Comparison of ENCODE assay signal across 22 cellular contexts in genomic region chr16:500699-501098, GRCh38. TPM values are rescaled to one million over a fixed set of nuclear protein-coding genes. Genes with fewer than 3 reads are reported as not detected.
A peak's percentile ranks its signal among the peaks of the same experiment; 100 is the strongest.
DNase-seq lines count a peak whose midpoint lies in the region; ATAC-seq, FAIRE-seq and TF ChIP-seq lines count a peak whose summit lies in the region.
"Had no signal": no experiment of that assay in that cellular context is flagged by ENCODE, and none has a peak within 500 bp of the region (broad histone marks: within the 10 kb centered on the region; RNA-seq: fewer than 3 reads in every experiment).

No MANE protein-coding gene starts in this region.

- H3K4me1 ChIP-seq in Karpas-422 (ENCODE audit: low read length) (no peaks in the 10 kb centered on the region), adrenal gland (replicated peaks in 1 of 2) (peaks cover 0 to 7% of the 10 kb centered on the region in 2 donors), heart left ventricle (peaks cover 0 to 24% (median 0%) of the 10 kb centered on the region in 12 donors), neuronal stem cell (ENCODE audit: control insufficient read depth in 2 of 2, insufficient read depth in 1 of 2, low read depth in 1 of 2, low read length in 2 of 2) (no peaks in the 10 kb centered on the region)
- H3K4me1 ChIP-seq: SJSA1 had no signal

- no peak overlapping the region for H2AK5ac ChIP-seq in neuronal stem cell (ENCODE audit: low read depth, low read length)

- H3K27me3 ChIP-seq in Karpas-422 (ENCODE audit: low read length) (no peaks in the 10 kb centered on the region), adrenal gland (no peaks in the 10 kb centered on the region), heart left ventricle (no peaks in the 10 kb centered on the region), neuronal stem cell (ENCODE audit: control insufficient read depth in 3 of 3, insufficient read depth in 3 of 3, low read depth in 1 of 3, low read length in 3 of 3) (no peaks in the 10 kb centered on the region)
- H3K27me3 ChIP-seq: BLaER1, MG63, SJSA1 had no signal

- H3K4me2 ChIP-seq in Karpas-422 (ENCODE audit: low read depth, low read length, poor library complexity, severe bottlenecking) (no peak overlapping the region), neuronal stem cell (ENCODE audit: insufficient read depth, low read length, poor library complexity, severe bottlenecking) (no peak overlapping the region)
- H3K4me2 ChIP-seq: BLaER1 had no signal

- H2AFZ ChIP-seq in Karpas-422 (ENCODE audit: low read length) (no peak overlapping the region), neuronal stem cell (ENCODE audit: low read length) (no peak overlapping the region)

- no peak overlapping the region for H3K14ac ChIP-seq in neuronal stem cell (ENCODE audit: low read length)

- 47 to 67% (median 61%) methylated on average over 11 of the region's 11 CpGs for WGBS in adrenal gland, 4 donors
- WGBS in heart left ventricle, 4 donors, result 46 to 60% (median 58%) methylated on average over 11 of the region's 11 CpGs
- WGBS in neuronal stem cell (ENCODE audit: extremely low coverage in 2 of 2, insufficient read length in 2 of 2, insufficient replicate concordance in 1 of 2), 2 donors, result no CpG with 5 or more reads among the region's 11 CpGs

- H3K4me3 ChIP-seq in Karpas-422 (ENCODE audit: low read length), result no peak overlapping the region
- no peak overlapping the region for H3K4me3 ChIP-seq in adrenal gland
- H3K4me3 ChIP-seq in heart left ventricle, result no peak overlapping the region
- no peak overlapping the region for H3K4me3 ChIP-seq in neuronal stem cell (ENCODE audit: low read length in 2 of 2)
- H3K4me3 ChIP-seq: BLaER1, MG63, SJSA1 had no signal

- no peak overlapping the region for H2BK15ac ChIP-seq in neuronal stem cell (ENCODE audit: low read length)

- H3K36me3 ChIP-seq in Karpas-422 (ENCODE audit: insufficient read depth, low read length), result no peaks in the 10 kb centered on the region
- H3K36me3 ChIP-seq in adrenal gland (replicated peaks in 1 of 2), result peaks cover 0 to 10% of the 10 kb centered on the region in 2 donors
- H3K36me3 ChIP-seq in heart left ventricle, result peaks cover 0 to 39% (median 16%) of the 10 kb centered on the region in 9 donors
- H3K36me3 ChIP-seq in neuronal stem cell (replicated peaks in 1 of 2; ENCODE audit: control insufficient read depth in 2 of 2, insufficient read depth in 2 of 2, low read length in 2 of 2), result peaks cover 20 to 68% of the 10 kb centered on the region in 2 donors
- H3K36me3 ChIP-seq: SJSA1 had no signal

- H3K9me2 ChIP-seq in Karpas-422 (replicated peaks; ENCODE audit: insufficient read depth, low read length), result no peaks in the 10 kb centered on the region

- H4K91ac ChIP-seq in neuronal stem cell (ENCODE audit: low read depth, low read length, poor library complexity), result no peak overlapping the region

- H2BK5ac ChIP-seq in neuronal stem cell (ENCODE audit: low read length), result no peak overlapping the region

- peaks cover 7% of the 10 kb centered on the region for H3K79me1 ChIP-seq in neuronal stem cell (ENCODE audit: low read depth, low read length)

- H3K9ac ChIP-seq in Karpas-422 (ENCODE audit: low read length) (no peak overlapping the region), neuronal stem cell (ENCODE audit: low read depth, low read length, poor library complexity) (no peak overlapping the region)
- H3K9ac ChIP-seq: BLaER1 had no signal

- no peak overlapping the region for H2BK12ac ChIP-seq in neuronal stem cell (ENCODE audit: low read length)

- intact Hi-C loops in adrenal gland (cut with DNase I), result no loop called here
- intact Hi-C loops in heart left ventricle (cut with DNase I), result no loop called here

- no peak overlapping the region for H3K18ac ChIP-seq in neuronal stem cell (ENCODE audit: low read length)

- FAIRE-seq in frontal cortex (lab: Jason Lieb, UNC) (no peak), urothelium cell line (lab: Jason Lieb, UNC) (no peak)

- DNase-seq in Karpas-422 (peak; percentile 38), adrenal gland (peak in 5 of 7 donors; percentile 39 to 73 (median 59)), heart left ventricle (peak in 2 of 5 donors; percentile 64 to 81), neuronal stem cell (ENCODE audit: low spot score) (no peak), NCI-H2029 treated with DMSO at 0.1 percent for 48 hours (lab: John Stamatoyannopoulos, UW) (no peak), frontal cortex (ENCODE audit: low spot score in 2 of 2) (no peak), urothelium cell line (ENCODE audit: low spot score) (no peak)
- DNase-seq: ACHN; CD4-positive, alpha-beta T cell; COR-L47; DMS79; HFFc6; MG63; NCI-H1048; NCI-H1436; NCI-H187 treated with DMSO at 0.1 percent for 48 hours; NCI-H345; NCI-H524; NCI-H774 had no signal

- H3K4ac ChIP-seq in neuronal stem cell (ENCODE audit: low read length), result no peak overlapping the region

- H2BK120ac ChIP-seq in neuronal stem cell (ENCODE audit: low read depth, low read length), result no peak overlapping the region

- TF ChIP-seq POLR2A in adrenal gland (IDR thresholded peaks at IDR 0.05), result no peak
- TF ChIP-seq POLR2A in heart left ventricle (IDR thresholded peaks at IDR 0.05), result no peak

- H4K20me1 ChIP-seq in Karpas-422 (ENCODE audit: insufficient read depth, low read depth, low read length), result 0 out of 2 replicates have a peak, but pooled peaks cover 4% of the 10 kb centered on the region

- H3K79me2 ChIP-seq in Karpas-422 (ENCODE audit: low read length), result no peaks in the 10 kb centered on the region

- H4K8ac ChIP-seq in neuronal stem cell (ENCODE audit: low read depth, low read length), result no peak overlapping the region

- no peak for TF ChIP-seq CTCF in adrenal gland (IDR thresholded peaks at IDR 0.05)
- TF ChIP-seq CTCF in heart left ventricle (IDR thresholded peaks at IDR 0.05), result no peak

- H3K9me3 ChIP-seq in Karpas-422 (ENCODE audit: low read length) (no peaks in the 10 kb centered on the region), adrenal gland (replicated peaks in 1 of 3) (no peaks in the 10 kb centered on the region), heart left ventricle (no peaks in the 10 kb centered on the region), neuronal stem cell (replicated peaks in 1 of 2; ENCODE audit: control insufficient read depth in 2 of 2, insufficient read depth in 1 of 2, low read depth in 1 of 2, low read length in 2 of 2) (no peaks in the 10 kb centered on the region)
- H3K9me3 ChIP-seq: BLaER1, MG63, SJSA1 had no signal

- H3K23ac ChIP-seq in neuronal stem cell (ENCODE audit: low read depth, low read length, poor library complexity), result peak overlapping the region; percentile 25

- peak; percentile 38 to 80 (median 73) for ATAC-seq in heart left ventricle
- ATAC-seq: Panc1 had no signal

- H3K27ac ChIP-seq in Karpas-422 (ENCODE audit: low read length), result no peak overlapping the region
- H3K27ac ChIP-seq in adrenal gland, result no peak overlapping the region
- H3K27ac ChIP-seq in heart left ventricle, result peak overlapping the region in 1 of 12 donors; percentile 37
- H3K27ac ChIP-seq in neuronal stem cell (replicated peaks; ENCODE audit: low read length), result no peak overlapping the region
- H3K27ac ChIP-seq: BLaER1, SJSA1 had no signal

RNA-seq across cellular contexts. Expression of gene CAPN15, which starts 26.8 kb away (rescaled TPM):
- total RNA-seq in Karpas-422 (2014; rRNA removed; shearing (Covaris generic); ENCODE audit: low replicate concordance), result 26.7 and 51.3 TPM in 2 replicates
- total RNA-seq in adrenal gland, result 10 to 100 TPM; 26.3 to 45.8 (median 43.0) TPM
- 10 to 100 TPM in 2 of 3 donors, 1 to 10 TPM in 1; 2.3 to 91.8 (median 56.8) TPM for polyA plus RNA-seq in adrenal gland
- total RNA-seq in heart left ventricle, result 10 to 100 TPM; 12.0 to 35.5 (median 20.0) TPM
- polyA plus RNA-seq in heart left ventricle, result 10 to 100 TPM; 20.8 to 26.0 TPM
- polyA plus RNA-seq in neuronal stem cell (2013, experiment 1 of 2), result 19.7 TPM
- polyA plus RNA-seq in neuronal stem cell (2013, experiment 2 of 2), result 19.6 TPM
- 7.3 TPM for total RNA-seq in frontal cortex

RNA-seq across cellular contexts. Expression of gene PRR35, which starts 59.5 kb away (rescaled TPM):
- total RNA-seq in Karpas-422 (2014; rRNA removed; shearing (Covaris generic); ENCODE audit: low replicate concordance), result not detected in 2 replicates
- total RNA-seq in adrenal gland, result not detected
- not detected for polyA plus RNA-seq in adrenal gland
- total RNA-seq in heart left ventricle, result not detected
- polyA plus RNA-seq in heart left ventricle, result not detected
- polyA plus RNA-seq in neuronal stem cell (2013, experiment 1 of 2), result 0.17 TPM
- 0.21 TPM for polyA plus RNA-seq in neuronal stem cell (2013, experiment 2 of 2)
- not detected for total RNA-seq in frontal cortex
- total RNA-seq: CD4-positive, alpha-beta T cell; HFFc6; SJSA1 had no signal

Comparison
In these comparisons a context has a peak if more than half of its experiments do, and no peak if none do; other contexts are left out.
1. DNase-seq: peak in Karpas-422 (single experiment) and adrenal gland (5 of 7); none in neuronal stem cell (single experiment), NCI-H2029 treated with DMSO at 0.1 percent for 48 hours (single experiment), frontal cortex (0 of 2) and urothelium cell line (single experiment).